ENCODE assay signal across 1 cellular context in genomic region chr1:29240400-29240837, GRCh38.
TF ChIP-seq lines count a peak whose summit lies in the region.

No MANE protein-coding gene starts in this region.

TF ChIP-seq in K562, 482 proteins besides CTCF, POLR2A, EP300 and RAD21:
- TF ChIP-seq CC2D1A (IDR thresholded peaks at IDR 0.05) (0 out of 2 replicates have a peak, but pooled peaks have one; percentile 22), MCM3 (IDR thresholded peaks at IDR 0.05) (no peak)
